8 cellular contexts compared by ENCODE assay signal in genomic region chr7:129225206-129225930, GRCh38. TPM values are rescaled to one million over a fixed set of nuclear protein-coding genes. Genes with fewer than 3 reads are reported as not detected.
DNase-seq lines count a peak whose midpoint lies in the region; ATAC-seq, FAIRE-seq and TF ChIP-seq lines count a peak whose summit lies in the region.

No MANE protein-coding gene starts in this region.

- DNase-seq in GM12892 (ENCODE audit: insufficient read length): no peak
- DNase-seq in NAMALWA (ENCODE audit: low spot score): peak; percentile 73
- peak; percentile 50 for DNase-seq in WERI-Rb-1
- DNase-seq in bronchial epithelial cell (ENCODE audit: low read depth): peak; percentile 47
- no peak for DNase-seq in kidney epithelial cell (ENCODE audit: low read depth)
- DNase-seq in stimulated activated CD4-positive, alpha-beta T cell treated with anti-CD3 and anti-CD28 coated beads, Interleukin-15, amount 100 ng/mL, for 24 hours: peak; percentile 73
- DNase-seq in cortex of kidney (lab: John Stamatoyannopoulos, UW): no peak

- peak; percentile 64 for FAIRE-seq in GM12892 (lab: Jason Lieb, UNC)
- no peak for FAIRE-seq in bronchial epithelial cell (lab: Jason Lieb, UNC)

- H3K9me3 ChIP-seq in WERI-Rb-1 (ENCODE audit: severe bottlenecking): no peaks in the 10 kb centered on the region

- TF ChIP-seq CTCF in WERI-Rb-1 (IDR thresholded peaks at IDR 0.05; ENCODE audit: low read depth, low read length): no peak
- no peak for TF ChIP-seq CTCF in bronchial epithelial cell (IDR thresholded peaks at IDR 0.05; ENCODE audit: insufficient read depth, low read length, severe bottlenecking)
- no peak for TF ChIP-seq CTCF in kidney epithelial cell (IDR thresholded peaks at IDR 0.05; ENCODE audit: insufficient read depth, low read length, poor library complexity, severe bottlenecking)

- peak overlapping the region; percentile 73 for H3K27ac ChIP-seq in WERI-Rb-1

- TF ChIP-seq POLR2A in GM12892 (IDR thresholded peaks at IDR 0.05; ENCODE audit: low read depth, low read length): no peak

- H3K36me3 ChIP-seq in WERI-Rb-1 (no peaks in the 10 kb centered on the region), bronchial epithelial cell (ENCODE audit: control insufficient read depth, insufficient read depth, low read length) (no peaks in the 10 kb centered on the region), kidney epithelial cell (ENCODE audit: control insufficient read depth, insufficient read depth, low read length) (no peaks in the 10 kb centered on the region)

- H3K27me3 ChIP-seq in WERI-Rb-1 (ENCODE audit: insufficient read depth, low read depth, severe bottlenecking) (no peaks in the 10 kb centered on the region), bronchial epithelial cell (ENCODE audit: control insufficient read depth, insufficient read depth, low read length) (no peaks in the 10 kb centered on the region), kidney epithelial cell (ENCODE audit: control insufficient read depth, insufficient read depth, low read length) (no peaks in the 10 kb centered on the region)

- ATAC-seq in HG02571 (IDR thresholded peaks at IDR 0.05; ENCODE audit: unreplicated experiment): peak; percentile 33

- H3K4me3 ChIP-seq in WERI-Rb-1 (ENCODE audit: low read depth, low read length) (peak overlapping the region; percentile 73), bronchial epithelial cell (ENCODE audit: low read depth, low read length) (peak overlapping the region; percentile 87), kidney epithelial cell (ENCODE audit: low read depth, low read length) (peak overlapping the region; percentile 72)

RNA-seq across cellular contexts. Expression of gene AHCYL2, which starts 0.5 kb away (rescaled TPM):
- polyA plus RNA-seq in GM12892 (2012; ENCODE audit: missing spikeins): 7.0 TPM
- 5.0 and 7.2 TPM in 2 replicates for total RNA-seq in bronchial epithelial cell
- 9.5 and 10.1 TPM in 2 replicates for total RNA-seq in kidney epithelial cell

RNA-seq across cellular contexts. Expression of gene SMO, which starts 36.9 kb away (rescaled TPM):
- polyA plus RNA-seq in GM12892 (2012; ENCODE audit: missing spikeins): 4.5 TPM
- total RNA-seq in bronchial epithelial cell (2.4 and 5.0 TPM in 2 replicates), kidney epithelial cell (20.1 and 22.3 TPM in 2 replicates)

Comparison
In these comparisons a context has a peak if more than half of its experiments do, and no peak if none do; other contexts are left out.
1. DNase-seq: peak in NAMALWA (single experiment), WERI-Rb-1 (single experiment), bronchial epithelial cell (single experiment) and stimulated activated CD4-positive, alpha-beta T cell treated with anti-CD3 and anti-CD28 coated beads, Interleukin-15, amount 100 ng/mL, for 24 hours (single experiment); none in GM12892 (single experiment), kidney epithelial cell (single experiment) and cortex of kidney (single experiment).
2. Peak in every context shown above with its lines, with median percentiles within 50 percentile points of each other: H3K4me3 ChIP-seq.